8 cellular contexts compared by ENCODE assay signal in the genomic region with DNA sequence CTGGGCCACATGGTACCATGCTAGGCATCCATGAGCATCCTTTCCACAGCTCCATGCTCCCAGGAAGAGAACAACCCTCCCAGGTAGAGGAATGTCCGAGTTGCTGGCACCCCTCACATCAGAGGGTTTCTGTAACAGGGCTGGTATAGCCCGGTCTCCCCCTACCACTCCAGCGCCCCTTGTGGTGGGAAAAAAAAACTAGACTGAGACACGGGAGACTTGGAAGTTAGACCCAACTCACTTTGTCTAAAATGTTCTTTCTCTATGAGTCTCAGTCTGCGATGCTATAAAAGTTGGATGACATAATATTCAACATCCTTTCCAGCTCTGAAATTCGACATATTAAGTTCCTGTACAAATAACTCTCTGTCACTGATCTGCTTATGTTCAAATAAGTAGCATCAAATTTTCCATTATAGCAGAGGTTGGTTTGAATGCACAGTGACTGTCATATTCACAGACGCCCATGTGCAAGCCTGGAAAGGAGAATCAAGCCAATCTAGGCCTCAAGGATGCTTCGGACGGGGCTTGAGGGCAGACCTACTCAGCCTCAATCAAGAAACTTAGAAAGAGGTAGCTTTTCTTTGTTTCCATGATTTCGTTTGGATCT. TPM values are rescaled to one million over a fixed set of nuclear protein-coding genes. Genes with fewer than 3 reads are reported as not detected.
DNase-seq lines count a peak whose midpoint lies in the region; ATAC-seq, FAIRE-seq and TF ChIP-seq lines count a peak whose summit lies in the region.

No MANE protein-coding gene starts in this region.

- DNase-seq in AG10803 (ENCODE audit: low read depth): no peak
- DNase-seq in fibroblast of the aortic adventitia (ENCODE audit: low read depth): no peak
- DNase-seq in ureter (ENCODE audit: low spot score): no peak
- DNase-seq in RCC 7860 (ENCODE audit: low spot score): no peak
- no peak for DNase-seq in SIG-M5 (lab: John Stamatoyannopoulos, UW)

- TF ChIP-seq CTCF in AG10803 (conservative IDR thresholded peaks at IDR 0.05; ENCODE audit: low read length): peak; percentile 38
- TF ChIP-seq CTCF in GM12875 (IDR thresholded peaks at IDR 0.05; ENCODE audit: borderline replicate concordance, insufficient read depth, low read depth, low read length): peak; percentile 66
- TF ChIP-seq CTCF in fibroblast of the aortic adventitia (IDR thresholded peaks at IDR 0.05; ENCODE audit: insufficient read depth, low read length): peak; percentile 43

- peak; percentile 55; the same call in 2 of the 3 replicates for ATAC-seq in SK-N-SH treated with all-trans-retinoic acid at 6 μM for 48 hours

- H3K27ac ChIP-seq in temporal lobe (ENCODE audit: low read depth, low read length): peak overlapping the region; percentile 96

- no peak for FAIRE-seq in RCC 7860 (lab: Jason Lieb, UNC)

- no peak overlapping the region for H3K4me3 ChIP-seq in AG10803 (ENCODE audit: low read length)
- no peak overlapping the region for H3K4me3 ChIP-seq in GM12875 (ENCODE audit: low read depth, low read length)
- no peak overlapping the region for H3K4me3 ChIP-seq in fibroblast of the aortic adventitia (ENCODE audit: low read depth, low read length)

TF ChIP-seq in SK-N-SH treated with all-trans-retinoic acid at 6 μM for 48 hours, 23 proteins besides CTCF, POLR2A, EP300 and RAD21:
- TF ChIP-seq POU6F1 (CRISPR knock-in tag; IDR thresholded peaks at IDR 0.05; ENCODE audit: borderline replicate concordance, low read depth) (no peak), SNAI2 (CRISPR knock-in tag; IDR thresholded peaks at IDR 0.05) (no peak), GLIS3 (CRISPR knock-in tag; IDR thresholded peaks at IDR 0.05) (no peak), TCF4 (CRISPR knock-in tag; IDR thresholded peaks at IDR 0.05; ENCODE audit: borderline replicate concordance) (no peak), RARB (CRISPR knock-in tag; IDR thresholded peaks at IDR 0.05) (no peak), BACH2 (CRISPR knock-in tag; IDR thresholded peaks at IDR 0.05; ENCODE audit: borderline replicate concordance) (no peak), ZFP30 (CRISPR knock-in tag; IDR thresholded peaks at IDR 0.05) (no peak), TOX (CRISPR knock-in tag; IDR thresholded peaks at IDR 0.05; ENCODE audit: borderline replicate concordance) (no peak), ZNF70 (CRISPR knock-in tag; IDR thresholded peaks at IDR 0.05) (no peak), ARNTL (CRISPR knock-in tag; IDR thresholded peaks at IDR 0.05; ENCODE audit: borderline replicate concordance, low read depth) (no peak), ZC3H10 (CRISPR knock-in tag; IDR thresholded peaks at IDR 0.05) (no peak)
TF ChIP-seq in SK-N-SH treated with all-trans-retinoic acid at 6 μM for 48 hours: peak in this region for 0.

RNA-seq across cellular contexts. Expression of gene TC2N, which starts 25.7 kb away (rescaled TPM):
- total RNA-seq in fibroblast of the aortic adventitia (ENCODE audit: low replicate concordance): 0.16 and 1.6 TPM in 2 replicates
- 4.4 TPM for total RNA-seq in temporal lobe
- 119 TPM for total RNA-seq in ureter

RNA-seq across cellular contexts. Expression of gene FBLN5, which starts 54.5 kb away (rescaled TPM):
- total RNA-seq in fibroblast of the aortic adventitia (ENCODE audit: low replicate concordance) (56.8 and 137 TPM in 2 replicates), temporal lobe (3.2 TPM), ureter (39.4 TPM)

Comparison
In these comparisons a context has a peak if more than half of its experiments do, and no peak if none do; other contexts are left out.
1. RNA of gene TC2N, which starts 25.7 kb away (total RNA-seq): 119 TPM in ureter (single experiment); 4.4 TPM in temporal lobe (single experiment) and 0.16 to 1.6 TPM in fibroblast of the aortic adventitia; every median in the first group is over 10 times any median in the second.
2. Peak in every context shown above with its lines, with median percentiles within 50 percentile points of each other: CTCF ChIP-seq.